In genomic region chr10:14652816-14653215, GRCh38 we compare ENCODE assay signal across 17 cellular contexts.
DNase-seq lines count a peak whose midpoint lies in the region; ATAC-seq, FAIRE-seq and TF ChIP-seq lines count a peak whose summit lies in the region.
"Had no signal": no experiment of that assay in that cellular context is flagged by ENCODE, and none has a peak within 500 bp of the region (broad histone marks: within the 10 kb centered on the region; RNA-seq: fewer than 3 reads in every experiment).

No MANE protein-coding gene starts in this region.

- peaks cover 31% of the 10 kb centered on the region for H3F3A ChIP-seq in DOHH2 (ENCODE audit: control insufficient read depth, insufficient read depth)

- intact Hi-C loops in kidney (cut with DNase I): no loop called here

- H3K27me3 ChIP-seq in DOHH2 (ENCODE audit: control insufficient read depth, low read length): no peaks in the 10 kb centered on the region
- no peaks in the 10 kb centered on the region for H3K27me3 ChIP-seq in subcutaneous abdominal adipose tissue (ENCODE audit: control insufficient read depth in 5 of 5, insufficient read depth in 4 of 5, low read length in 5 of 5)
- H3K27me3 ChIP-seq: BE2C, cardiac muscle cell had no signal

- no peak for ATAC-seq in GM19452 (IDR thresholded peaks at IDR 0.05; ENCODE audit: unreplicated experiment)

- TF ChIP-seq CTCF in DOHH2 (IDR thresholded peaks at IDR 0.05; ENCODE audit: low read depth, low read length, poor library complexity, severe bottlenecking) (no peak), VCaP (conservative IDR thresholded peaks at IDR 0.05) (no peak), kidney (IDR thresholded peaks at IDR 0.05; ENCODE audit: borderline replicate concordance, extremely low read depth, insufficient read depth) (no peak)

- peak overlapping the region; percentile 76 for H3K4me2 ChIP-seq in DOHH2 (ENCODE audit: low read length)

- no peaks in the 10 kb centered on the region for H3K9me3 ChIP-seq in DOHH2 (ENCODE audit: control insufficient read depth, insufficient read depth, low read length)
- H3K9me3 ChIP-seq in kidney (ENCODE audit: control insufficient read depth in 1 of 2, low read length in 2 of 2): no peaks in the 10 kb centered on the region
- no peaks in the 10 kb centered on the region for H3K9me3 ChIP-seq in subcutaneous abdominal adipose tissue (ENCODE audit: control insufficient read depth in 5 of 5, low read length in 5 of 5)
- H3K9me3 ChIP-seq: BE2C had no signal

- peak overlapping the region; percentile 97; the same call in 1 of the 2 replicates for H3K27ac ChIP-seq in DOHH2 (ENCODE audit: low read depth, low read length)
- H3K27ac ChIP-seq in VCaP: peak overlapping the region; percentile 41
- peak overlapping the region; percentile 68 to 77 for H3K27ac ChIP-seq in kidney (ENCODE audit: low read depth in 2 of 2, low read length in 2 of 2)
- peak overlapping the region; percentile 88 for H3K27ac ChIP-seq in subcutaneous abdominal adipose tissue (ENCODE audit: low read depth, low read length)
- H3K27ac ChIP-seq: cardiac muscle cell had no signal

- H3K4me3 ChIP-seq in DOHH2 (ENCODE audit: low read length) (no peak overlapping the region), kidney (ENCODE audit: low read length in 2 of 2) (no peak overlapping the region), subcutaneous abdominal adipose tissue (ENCODE audit: low read depth in 1 of 5, low read length in 5 of 5) (no peak overlapping the region)
- H3K4me3 ChIP-seq: cardiac muscle cell, lung had no signal

- DNase-seq in kidney (no peak), NCI-H2029 (lab: John Stamatoyannopoulos, UW) (no peak), KG1 (lab: John Stamatoyannopoulos, UW) (no peak), SW480 (ENCODE audit: low spot score) (no peak)
- DNase-seq: activated gamma-delta T cell treated with Interleukin-2 at 50 U/mL for 16 hours, EL, KBM-7, NCI-H1436, NCI-H446 treated with DMSO at 0.1 percent for 48 hours, occipital lobe had no signal

- peaks cover 9% of the 10 kb centered on the region; the same call in 1 of the 2 replicates for H3K79me2 ChIP-seq in DOHH2 (ENCODE audit: control insufficient read depth, low read length)

- H3K9me2 ChIP-seq in DOHH2 (replicated peaks; ENCODE audit: control insufficient read depth, low read length): no peaks in the 10 kb centered on the region

- H3K4me1 ChIP-seq in DOHH2 (ENCODE audit: control insufficient read depth, low read length) (peaks cover 88% of the 10 kb centered on the region), kidney (ENCODE audit: control insufficient read depth in 1 of 2, insufficient read depth in 1 of 2, low read depth in 1 of 2, low read length in 2 of 2) (peaks cover 18 to 29% of the 10 kb centered on the region in 2 donors), subcutaneous abdominal adipose tissue (ENCODE audit: control insufficient read depth in 5 of 5, insufficient read depth in 5 of 5, low read length in 5 of 5) (peaks cover 0 to 38% (median 32%) of the 10 kb centered on the region in 5 donors)

- H4K20me1 ChIP-seq in DOHH2 (ENCODE audit: control insufficient read depth, insufficient read depth, low read depth, low read length): no peaks in the 10 kb centered on the region

- H3K36me3 ChIP-seq in DOHH2 (ENCODE audit: control insufficient read depth, low read length) (no peaks in the 10 kb centered on the region), kidney (ENCODE audit: control insufficient read depth in 1 of 2, insufficient read depth in 2 of 2, low read length in 2 of 2) (no peaks in the 10 kb centered on the region), subcutaneous abdominal adipose tissue (ENCODE audit: control insufficient read depth in 5 of 5, insufficient read depth in 5 of 5, low read length in 5 of 5) (no peaks in the 10 kb centered on the region)
- H3K36me3 ChIP-seq: BE2C, cardiac muscle cell had no signal

- H3K9ac ChIP-seq in kidney (ENCODE audit: low read length in 2 of 2): no peak overlapping the region
- H3K9ac ChIP-seq in subcutaneous abdominal adipose tissue (ENCODE audit: low read length in 5 of 5): peak overlapping the region in 1 of 5 donors; percentile 6

- no peak for FAIRE-seq in kidney (lab: Jason Lieb, UNC)

Comparison
In these comparisons a context has a peak if more than half of its experiments do, and no peak if none do; other contexts are left out.
1. H3K27ac ChIP-seq: peak in every context shown above with its lines; median percentile 97 in DOHH2; 88 in subcutaneous abdominal adipose tissue; 72 in kidney; 41 in VCaP.